ENCODE assay signal across 1 cellular context in the genomic region with DNA sequence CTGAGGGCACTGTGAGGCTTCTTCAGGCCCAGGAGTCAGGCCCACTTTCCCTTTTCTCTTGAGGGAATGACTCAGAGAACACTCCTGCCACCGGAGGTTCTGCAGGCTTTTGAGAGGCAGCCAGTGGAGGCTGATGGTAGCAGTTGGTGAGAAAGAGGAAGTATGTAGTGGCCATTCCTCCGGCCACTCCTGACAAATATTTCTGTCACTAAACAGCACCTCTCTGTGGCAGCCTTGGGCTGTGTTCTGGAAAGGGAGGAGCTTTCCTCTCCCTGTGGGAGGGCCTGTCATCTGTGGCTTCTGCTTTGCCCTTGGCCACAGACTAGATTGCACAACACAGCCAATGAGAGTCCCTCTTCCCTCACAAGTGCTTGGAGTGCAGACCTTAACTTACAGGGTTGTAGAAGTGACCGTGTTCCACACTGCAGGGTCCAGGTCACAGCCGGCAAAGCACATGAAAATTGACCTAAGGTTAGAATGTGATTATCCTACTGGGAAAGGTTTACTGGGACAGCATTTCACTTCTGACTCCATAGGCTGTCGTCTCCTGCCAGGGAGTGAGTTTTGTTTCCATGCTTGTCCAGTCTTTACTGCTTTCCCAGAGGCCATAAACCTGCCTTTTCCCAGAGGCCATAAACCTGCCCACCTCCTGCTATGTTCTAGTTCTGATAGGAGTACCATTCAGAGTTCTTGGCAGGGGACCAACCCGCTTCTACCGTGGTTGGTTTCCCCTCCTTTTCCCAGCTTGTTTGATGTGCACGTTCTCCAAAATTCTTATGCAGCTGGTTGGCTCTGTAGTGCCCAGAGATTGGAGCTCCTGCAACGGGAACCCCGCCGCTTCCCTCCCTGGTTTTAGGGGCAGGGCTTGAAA.
A peak's percentile ranks its signal among the peaks of the same experiment; 100 is the strongest.
TF ChIP-seq lines count a peak whose summit lies in the region.

No MANE protein-coding gene starts in this region.

TF ChIP-seq in HepG2, 621 proteins besides CTCF, POLR2A, EP300 and RAD21 (continued from another document and continues in another):
- TF ChIP-seq, protein P1, sequence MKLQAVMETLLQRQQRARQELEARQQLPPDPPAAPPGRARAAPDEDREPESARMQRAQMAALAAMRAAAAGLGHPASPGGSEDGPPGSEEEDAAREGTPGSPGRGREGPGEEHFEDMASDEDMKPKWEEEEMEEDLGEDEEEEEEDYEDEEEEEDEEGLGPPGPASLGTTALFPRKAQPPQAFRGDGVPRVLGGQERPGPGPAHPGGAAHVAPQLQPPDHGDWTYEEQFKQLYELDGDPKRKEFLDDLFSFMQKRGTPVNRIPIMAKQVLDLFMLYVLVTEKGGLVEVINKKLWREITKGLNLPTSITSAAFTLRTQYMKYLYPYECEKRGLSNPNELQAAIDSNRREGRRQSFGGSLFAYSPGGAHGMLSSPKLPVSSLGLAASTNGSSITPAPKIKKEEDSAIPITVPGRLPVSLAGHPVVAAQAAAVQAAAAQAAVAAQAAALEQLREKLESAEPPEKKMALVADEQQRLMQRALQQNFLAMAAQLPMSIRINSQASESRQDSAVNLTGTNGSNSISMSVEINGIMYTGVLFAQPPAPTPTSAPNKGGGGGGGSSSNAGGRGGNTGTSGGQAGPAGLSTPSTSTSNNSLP (IDR thresholded peaks at IDR 0.05; ENCODE audit: low read depth, low read length) = peak; percentile 30; the same call in 1 of the 2 replicates
- peak; percentile 65; the same call in 1 of the 2 replicates for TF ChIP-seq KDM2A (CRISPR knock-in tag; IDR thresholded peaks at IDR 0.05; ENCODE audit: borderline replicate concordance, low read depth)
- peak; percentile 27; the same call in 1 of the 2 replicates for TF ChIP-seq PHF8 (CRISPR knock-in tag; IDR thresholded peaks at IDR 0.05)
- no peak for TF ChIP-seq ZNF253 (CRISPR knock-in tag; IDR thresholded peaks at IDR 0.05; ENCODE audit: borderline replicate concordance)
- TF ChIP-seq HMGA1 (CRISPR knock-in tag; conservative IDR thresholded peaks at IDR 0.05) = no peak
- TF ChIP-seq, protein P2, sequence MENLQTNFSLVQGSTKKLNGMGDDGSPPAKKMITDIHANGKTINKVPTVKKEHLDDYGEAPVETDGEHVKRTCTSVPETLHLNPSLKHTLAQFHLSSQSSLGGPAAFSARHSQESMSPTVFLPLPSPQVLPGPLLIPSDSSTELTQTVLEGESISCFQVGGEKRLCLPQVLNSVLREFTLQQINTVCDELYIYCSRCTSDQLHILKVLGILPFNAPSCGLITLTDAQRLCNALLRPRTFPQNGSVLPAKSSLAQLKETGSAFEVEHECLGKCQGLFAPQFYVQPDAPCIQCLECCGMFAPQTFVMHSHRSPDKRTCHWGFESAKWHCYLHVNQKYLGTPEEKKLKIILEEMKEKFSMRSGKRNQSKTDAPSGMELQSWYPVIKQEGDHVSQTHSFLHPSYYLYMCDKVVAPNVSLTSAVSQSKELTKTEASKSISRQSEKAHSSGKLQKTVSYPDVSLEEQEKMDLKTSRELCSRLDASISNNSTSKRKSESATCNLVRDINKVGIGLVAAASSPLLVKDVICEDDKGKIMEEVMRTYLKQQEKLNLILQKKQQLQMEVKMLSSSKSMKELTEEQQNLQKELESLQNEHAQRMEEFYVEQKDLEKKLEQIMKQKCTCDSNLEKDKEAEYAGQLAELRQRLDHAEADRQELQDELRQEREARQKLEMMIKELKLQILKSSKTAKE (CRISPR knock-in tag; IDR thresholded peaks at IDR 0.05; ENCODE audit: borderline replicate concordance) = no peak
- TF ChIP-seq, protein P3, sequence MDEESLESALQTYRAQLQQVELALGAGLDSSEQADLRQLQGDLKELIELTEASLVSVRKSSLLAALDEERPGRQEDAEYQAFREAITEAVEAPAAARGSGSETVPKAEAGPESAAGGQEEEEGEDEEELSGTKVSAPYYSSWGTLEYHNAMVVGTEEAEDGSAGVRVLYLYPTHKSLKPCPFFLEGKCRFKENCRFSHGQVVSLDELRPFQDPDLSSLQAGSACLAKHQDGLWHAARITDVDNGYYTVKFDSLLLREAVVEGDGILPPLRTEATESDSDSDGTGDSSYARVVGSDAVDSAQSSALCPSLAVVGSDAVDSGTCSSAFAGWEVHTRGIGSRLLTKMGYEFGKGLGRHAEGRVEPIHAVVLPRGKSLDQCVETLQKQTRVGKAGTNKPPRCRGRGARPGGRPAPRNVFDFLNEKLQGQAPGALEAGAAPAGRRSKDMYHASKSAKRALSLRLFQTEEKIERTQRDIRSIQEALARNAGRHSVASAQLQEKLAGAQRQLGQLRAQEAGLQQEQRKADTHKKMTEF (CRISPR knock-in tag; IDR thresholded peaks at IDR 0.05) = peak; percentile 86
- TF ChIP-seq, protein P4, sequence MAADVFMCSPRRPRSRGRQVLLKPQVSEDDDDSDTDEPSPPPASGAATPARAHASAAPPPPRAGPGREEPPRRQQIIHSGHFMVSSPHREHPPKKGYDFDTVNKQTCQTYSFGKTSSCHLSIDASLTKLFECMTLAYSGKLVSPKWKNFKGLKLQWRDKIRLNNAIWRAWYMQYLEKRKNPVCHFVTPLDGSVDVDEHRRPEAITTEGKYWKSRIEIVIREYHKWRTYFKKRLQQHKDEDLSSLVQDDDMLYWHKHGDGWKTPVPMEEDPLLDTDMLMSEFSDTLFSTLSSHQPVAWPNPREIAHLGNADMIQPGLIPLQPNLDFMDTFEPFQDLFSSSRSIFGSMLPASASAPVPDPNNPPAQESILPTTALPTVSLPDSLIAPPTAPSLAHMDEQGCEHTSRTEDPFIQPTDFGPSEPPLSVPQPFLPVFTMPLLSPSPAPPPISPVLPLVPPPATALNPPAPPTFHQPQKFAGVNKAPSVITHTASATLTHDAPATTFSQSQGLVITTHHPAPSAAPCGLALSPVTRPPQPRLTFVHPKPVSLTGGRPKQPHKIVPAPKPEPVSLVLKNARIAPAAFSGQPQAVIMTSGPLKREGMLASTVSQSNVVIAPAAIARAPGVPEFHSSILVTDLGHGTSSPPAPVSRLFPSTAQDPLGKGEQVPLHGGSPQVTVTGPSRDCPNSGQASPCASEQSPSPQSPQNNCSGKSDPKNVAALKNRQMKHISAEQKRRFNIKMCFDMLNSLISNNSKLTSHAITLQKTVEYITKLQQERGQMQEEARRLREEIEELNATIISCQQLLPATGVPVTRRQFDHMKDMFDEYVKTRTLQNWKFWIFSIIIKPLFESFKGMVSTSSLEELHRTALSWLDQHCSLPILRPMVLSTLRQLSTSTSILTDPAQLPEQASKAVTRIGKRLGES (CRISPR knock-in tag; IDR thresholded peaks at IDR 0.05; ENCODE audit: borderline replicate concordance) = no peak
- no peak for TF ChIP-seq NR2F2 (IDR thresholded peaks at IDR 0.05; ENCODE audit: borderline replicate concordance, low read depth)
- TF ChIP-seq ZNF703 (CRISPR knock-in tag; IDR thresholded peaks at IDR 0.05; ENCODE audit: borderline replicate concordance) = no peak
- no peak for TF ChIP-seq ZNF431 (CRISPR knock-in tag; IDR thresholded peaks at IDR 0.05; ENCODE audit: borderline replicate concordance, low read depth)
- TF ChIP-seq MTF2 (CRISPR knock-in tag; IDR thresholded peaks at IDR 0.05; ENCODE audit: borderline replicate concordance) = no peak
- peak; percentile 96 for TF ChIP-seq SAP130 (CRISPR knock-in tag; IDR thresholded peaks at IDR 0.05; ENCODE audit: low read depth)
- no peak for TF ChIP-seq ZNF101 (CRISPR knock-in tag; IDR thresholded peaks at IDR 0.05; ENCODE audit: borderline replicate concordance, low read depth)
- no peak for TF ChIP-seq ZNF160 (CRISPR knock-in tag; IDR thresholded peaks at IDR 0.05)
- no peak for TF ChIP-seq ZNF556 (CRISPR knock-in tag; IDR thresholded peaks at IDR 0.05; ENCODE audit: borderline replicate concordance)
- TF ChIP-seq NFKB2 (CRISPR knock-in tag; IDR thresholded peaks at IDR 0.05; ENCODE audit: borderline replicate concordance) = no peak
- TF ChIP-seq, protein P5, sequence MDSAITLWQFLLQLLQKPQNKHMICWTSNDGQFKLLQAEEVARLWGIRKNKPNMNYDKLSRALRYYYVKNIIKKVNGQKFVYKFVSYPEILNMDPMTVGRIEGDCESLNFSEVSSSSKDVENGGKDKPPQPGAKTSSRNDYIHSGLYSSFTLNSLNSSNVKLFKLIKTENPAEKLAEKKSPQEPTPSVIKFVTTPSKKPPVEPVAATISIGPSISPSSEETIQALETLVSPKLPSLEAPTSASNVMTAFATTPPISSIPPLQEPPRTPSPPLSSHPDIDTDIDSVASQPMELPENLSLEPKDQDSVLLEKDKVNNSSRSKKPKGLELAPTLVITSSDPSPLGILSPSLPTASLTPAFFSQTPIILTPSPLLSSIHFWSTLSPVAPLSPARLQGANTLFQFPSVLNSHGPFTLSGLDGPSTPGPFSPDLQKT (CRISPR knock-in tag; IDR thresholded peaks at IDR 0.05; ENCODE audit: borderline replicate concordance) = no peak
- TF ChIP-seq, protein P6, sequence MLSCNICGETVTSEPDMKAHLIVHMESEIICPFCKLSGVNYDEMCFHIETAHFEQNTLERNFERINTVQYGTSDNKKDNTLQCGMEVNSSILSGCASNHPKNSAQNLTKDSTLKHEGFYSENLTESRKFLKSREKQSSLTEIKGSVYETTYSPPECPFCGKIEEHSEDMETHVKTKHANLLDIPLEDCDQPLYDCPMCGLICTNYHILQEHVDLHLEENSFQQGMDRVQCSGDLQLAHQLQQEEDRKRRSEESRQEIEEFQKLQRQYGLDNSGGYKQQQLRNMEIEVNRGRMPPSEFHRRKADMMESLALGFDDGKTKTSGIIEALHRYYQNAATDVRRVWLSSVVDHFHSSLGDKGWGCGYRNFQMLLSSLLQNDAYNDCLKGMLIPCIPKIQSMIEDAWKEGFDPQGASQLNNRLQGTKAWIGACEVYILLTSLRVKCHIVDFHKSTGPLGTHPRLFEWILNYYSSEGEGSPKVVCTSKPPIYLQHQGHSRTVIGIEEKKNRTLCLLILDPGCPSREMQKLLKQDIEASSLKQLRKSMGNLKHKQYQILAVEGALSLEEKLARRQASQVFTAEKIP (CRISPR knock-in tag; IDR thresholded peaks at IDR 0.05; ENCODE audit: borderline replicate concordance) = no peak
- TF ChIP-seq ZC3H4 (CRISPR knock-in tag; IDR thresholded peaks at IDR 0.05; ENCODE audit: borderline replicate concordance) = no peak
- no peak for TF ChIP-seq ZNF569 (CRISPR knock-in tag; IDR thresholded peaks at IDR 0.05; ENCODE audit: borderline replicate concordance)
- peak; percentile 88 for TF ChIP-seq REPIN1 (CRISPR knock-in tag; IDR thresholded peaks at IDR 0.05; ENCODE audit: borderline replicate concordance, low read depth)
- no peak for TF ChIP-seq ZZZ3 (CRISPR knock-in tag; IDR thresholded peaks at IDR 0.05; ENCODE audit: borderline replicate concordance)
- TF ChIP-seq NAIF1 (CRISPR knock-in tag; IDR thresholded peaks at IDR 0.05; ENCODE audit: borderline replicate concordance) = no peak
- no peak for TF ChIP-seq ZNF768 (CRISPR knock-in tag; IDR thresholded peaks at IDR 0.05)
- no peak for TF ChIP-seq SRSF9 (IDR thresholded peaks at IDR 0.05; ENCODE audit: borderline replicate concordance, insufficient read depth, low read depth, low read length, poor library complexity, severe bottlenecking)
- TF ChIP-seq CBX1 (IDR thresholded peaks at IDR 0.05; ENCODE audit: low read depth) = no peak
- TF ChIP-seq, protein P7, sequence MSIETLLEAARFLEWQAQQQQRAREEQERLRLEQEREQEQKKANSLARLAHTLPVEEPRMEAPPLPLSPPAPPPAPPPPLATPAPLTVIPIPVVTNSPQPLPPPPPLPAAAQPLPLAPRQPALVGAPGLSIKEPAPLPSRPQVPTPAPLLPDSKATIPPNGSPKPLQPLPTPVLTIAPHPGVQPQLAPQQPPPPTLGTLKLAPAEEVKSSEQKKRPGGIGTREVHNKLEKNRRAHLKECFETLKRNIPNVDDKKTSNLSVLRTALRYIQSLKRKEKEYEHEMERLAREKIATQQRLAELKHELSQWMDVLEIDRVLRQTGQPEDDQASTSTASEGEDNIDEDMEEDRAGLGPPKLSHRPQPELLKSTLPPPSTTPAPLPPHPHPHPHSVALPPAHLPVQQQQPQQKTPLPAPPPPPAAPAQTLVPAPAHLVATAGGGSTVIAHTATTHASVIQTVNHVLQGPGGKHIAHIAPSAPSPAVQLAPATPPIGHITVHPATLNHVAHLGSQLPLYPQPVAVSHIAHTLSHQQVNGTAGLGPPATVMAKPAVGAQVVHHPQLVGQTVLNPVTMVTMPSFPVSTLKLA (IDR thresholded peaks at IDR 0.05) = no peak
- TF ChIP-seq ZFP36L2 (CRISPR knock-in tag; IDR thresholded peaks at IDR 0.05) = no peak
- TF ChIP-seq TBP (CRISPR knock-in tag; IDR thresholded peaks at IDR 0.05) = no peak
- no peak for TF ChIP-seq ATF1 (CRISPR knock-in tag; IDR thresholded peaks at IDR 0.05)
- no peak for TF ChIP-seq ZNF83 (CRISPR knock-in tag; IDR thresholded peaks at IDR 0.05; ENCODE audit: borderline replicate concordance)
- TF ChIP-seq MYC (CRISPR knock-in tag; IDR thresholded peaks at IDR 0.05; ENCODE audit: borderline replicate concordance) = peak; percentile 64; the same call in 1 of the 2 replicates
- TF ChIP-seq, protein P8, sequence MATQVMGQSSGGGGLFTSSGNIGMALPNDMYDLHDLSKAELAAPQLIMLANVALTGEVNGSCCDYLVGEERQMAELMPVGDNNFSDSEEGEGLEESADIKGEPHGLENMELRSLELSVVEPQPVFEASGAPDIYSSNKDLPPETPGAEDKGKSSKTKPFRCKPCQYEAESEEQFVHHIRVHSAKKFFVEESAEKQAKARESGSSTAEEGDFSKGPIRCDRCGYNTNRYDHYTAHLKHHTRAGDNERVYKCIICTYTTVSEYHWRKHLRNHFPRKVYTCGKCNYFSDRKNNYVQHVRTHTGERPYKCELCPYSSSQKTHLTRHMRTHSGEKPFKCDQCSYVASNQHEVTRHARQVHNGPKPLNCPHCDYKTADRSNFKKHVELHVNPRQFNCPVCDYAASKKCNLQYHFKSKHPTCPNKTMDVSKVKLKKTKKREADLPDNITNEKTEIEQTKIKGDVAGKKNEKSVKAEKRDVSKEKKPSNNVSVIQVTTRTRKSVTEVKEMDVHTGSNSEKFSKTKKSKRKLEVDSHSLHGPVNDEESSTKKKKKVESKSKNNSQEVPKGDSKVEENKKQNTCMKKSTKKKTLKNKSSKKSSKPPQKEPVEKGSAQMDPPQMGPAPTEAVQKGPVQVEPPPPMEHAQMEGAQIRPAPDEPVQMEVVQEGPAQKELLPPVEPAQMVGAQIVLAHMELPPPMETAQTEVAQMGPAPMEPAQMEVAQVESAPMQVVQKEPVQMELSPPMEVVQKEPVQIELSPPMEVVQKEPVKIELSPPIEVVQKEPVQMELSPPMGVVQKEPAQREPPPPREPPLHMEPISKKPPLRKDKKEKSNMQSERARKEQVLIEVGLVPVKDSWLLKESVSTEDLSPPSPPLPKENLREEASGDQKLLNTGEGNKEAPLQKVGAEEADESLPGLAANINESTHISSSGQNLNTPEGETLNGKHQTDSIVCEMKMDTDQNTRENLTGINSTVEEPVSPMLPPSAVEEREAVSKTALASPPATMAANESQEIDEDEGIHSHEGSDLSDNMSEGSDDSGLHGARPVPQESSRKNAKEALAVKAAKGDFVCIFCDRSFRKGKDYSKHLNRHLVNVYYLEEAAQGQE (IDR thresholded peaks at IDR 0.05; ENCODE audit: borderline replicate concordance in 1 of 2, low read depth in 1 of 2, low read length in 2 of 2) = no peak
- no peak for TF ChIP-seq FOXJ3 (CRISPR knock-in tag; IDR thresholded peaks at IDR 0.05; ENCODE audit: borderline replicate concordance)
- TF ChIP-seq SMYD3 (CRISPR knock-in tag; IDR thresholded peaks at IDR 0.05) = no peak
- TF ChIP-seq TCF7 (IDR thresholded peaks at IDR 0.05; ENCODE audit: low read depth) = no peak
